ENCODE assay signal across 26 cellular contexts in the genomic region with DNA sequence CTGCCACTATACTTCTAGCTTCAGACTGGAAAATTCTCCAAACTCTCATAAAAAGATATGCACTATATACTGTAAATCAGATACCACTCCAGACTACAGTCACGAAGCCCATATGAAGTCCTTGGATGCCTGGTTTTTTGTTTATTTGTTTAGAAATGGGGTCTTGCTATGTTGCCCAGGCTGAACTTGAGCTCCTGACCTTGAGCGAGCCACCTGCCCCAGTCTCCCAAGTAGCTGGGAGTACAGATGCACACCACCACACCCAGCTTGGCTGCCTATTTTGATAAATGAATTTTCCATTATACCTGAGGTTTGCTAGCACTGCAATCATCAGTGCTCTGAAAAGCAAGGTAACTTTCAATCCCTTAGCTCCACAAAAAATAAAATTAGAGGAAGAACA. TPM values are rescaled to one million over a fixed set of nuclear protein-coding genes. Genes with fewer than 3 reads are reported as not detected.
DNase-seq lines count a peak whose midpoint lies in the region; ATAC-seq, FAIRE-seq and TF ChIP-seq lines count a peak whose summit lies in the region.
"Had no signal": no experiment of that assay in that cellular context is flagged by ENCODE, and none has a peak within 500 bp of the region (broad histone marks: within the 10 kb centered on the region; RNA-seq: fewer than 3 reads in every experiment).

No MANE protein-coding gene starts in this region.

- DNase-seq in activated CD4-positive, alpha-beta T cell treated with anti-CD3 and anti-CD28 coated beads, Interleukin-2, amount 10 ng/mL, durations not matched to agents 24 days and 14 days = peak; percentile 33
- DNase-seq in activated CD4-positive, alpha-beta T cell treated with anti-CD3 and anti-CD28 coated beads for 4 hours = no peak
- DNase-seq in A673 (ENCODE audit: low spot score) (no peak), K562 (ENCODE audit: extremely low read depth in 1 of 4, low spot score in 3 of 4) (no peak), NCI-H2081 treated with DMSO at 0.1 percent for 48 hours (lab: John Stamatoyannopoulos, UW) (no peak)
- DNase-seq: ACHN; BE2C; C1 segment of cervical spinal cord; CD4-positive, alpha-beta memory T cell; CD4-positive, CD25-positive, alpha-beta regulatory T cell; CD8-positive, alpha-beta memory T cell; COR-L47; DMS 273 treated with DMSO at 0.1 percent for 48 hours; DMS153; DMS53; DMS79; DND-41; EL; GDM1 had no signal

- H3K4me1 ChIP-seq in A673 (ENCODE audit: insufficient read depth, low read length, poor library complexity, severe bottlenecking) (no peaks in the 10 kb centered on the region), K562 (replicated peaks in 1 of 2; ENCODE audit: control insufficient read depth in 2 of 2, insufficient read depth in 2 of 2, low read length in 2 of 2) (no peaks in the 10 kb centered on the region)
- H3K4me1 ChIP-seq: A549, BE2C, BLaER1 had no signal

- no peaks in the 10 kb centered on the region for H3K9me3 Mint-ChIP-seq in activated CD4-positive, alpha-beta T cell treated with anti-CD3 and anti-CD28 coated beads, Interleukin-2, amount 10 ng/mL, durations not matched to agents 24 days and 14 days
- H3K9me3 Mint-ChIP-seq: CD14-positive monocyte; CD4-positive, alpha-beta memory T cell; CD4-positive, CD25-positive, alpha-beta regulatory T cell; CD8-positive, alpha-beta memory T cell had no signal

- intact Hi-C loops in activated CD4-positive, alpha-beta T cell treated with anti-CD3 and anti-CD28 coated beads, Interleukin-2, amount 10 ng/mL, durations not matched to agents 24 days and 14 days (cut with micrococcal nuclease) = no loop called here
- intact Hi-C loops in A673 (cut with micrococcal nuclease; ENCODE audit: unreplicated experiment) = no loop called here
- intact Hi-C loops in K562 (cut with micrococcal nuclease) = no loop called here

- 85% methylated on average over 2 of the region's 2 CpGs for WGBS in K562 (ENCODE audit: insufficient coverage, low coverage, missing lambda C conversion rate)

- H3K27me3 Mint-ChIP-seq in activated CD4-positive, alpha-beta T cell treated with anti-CD3 and anti-CD28 coated beads, Interleukin-2, amount 10 ng/mL, durations not matched to agents 24 days and 14 days = no peaks in the 10 kb centered on the region
- H3K27me3 Mint-ChIP-seq: CD4-positive, alpha-beta memory T cell; CD8-positive, alpha-beta memory T cell had no signal

- no peak for TF ChIP-seq RAD21 in K562 (CRISPR knock-in tag; conservative IDR thresholded peaks at IDR 0.05 in 1 of 2, IDR thresholded peaks at IDR 0.05 in 1 of 2)

- H3K9me3 ChIP-seq in A673 (ENCODE audit: low read depth, low read length, poor library complexity, severe bottlenecking) (no peaks in the 10 kb centered on the region), K562 (replicated peaks; ENCODE audit: control insufficient read depth, insufficient read depth, low read depth, low read length) (no peaks in the 10 kb centered on the region)
- H3K9me3 ChIP-seq: A549, BE2C, BLaER1 had no signal

- H3K9ac ChIP-seq in K562 (ENCODE audit: insufficient read depth in 1 of 2, low read depth in 2 of 2, low read length in 2 of 2) = no peak overlapping the region
- H3K9ac ChIP-seq: BLaER1 had no signal

- no peaks in the 10 kb centered on the region for H3K9me1 ChIP-seq in K562 (ENCODE audit: control insufficient read depth, insufficient read depth, low read length)

- TF ChIP-seq CTCF in A673 (conservative IDR thresholded peaks at IDR 0.05; ENCODE audit: low read depth, low read length) (no peak), K562 (IDR thresholded peaks at IDR 0.05 in 2 of 3, conservative IDR thresholded peaks at IDR 0.05 in 1 of 3; ENCODE audit: insufficient read depth in 2 of 3, low read depth in 1 of 3, low read length in 3 of 3) (no peak)

- TF ChIP-seq POLR2A in K562 (conservative IDR thresholded peaks at IDR 0.05) = no peak

- no peak for ATAC-seq in K562
- ATAC-seq: A549, GM12878 had no signal

- no peak overlapping the region for H2AFZ ChIP-seq in K562 (ENCODE audit: low read depth, low read length)

- FAIRE-seq in K562 (lab: Jason Lieb, UNC) = no peak
- FAIRE-seq: A549, GM12878, GM12892, GM18507 had no signal

- no peak overlapping the region for H3K27ac Mint-ChIP-seq in activated CD4-positive, alpha-beta T cell treated with anti-CD3 and anti-CD28 coated beads, Interleukin-2, amount 10 ng/mL, durations not matched to agents 24 days and 14 days
- H3K27ac Mint-ChIP-seq: CD14-positive monocyte; CD4-positive, alpha-beta memory T cell; CD4-positive, CD25-positive, alpha-beta regulatory T cell; CD8-positive, alpha-beta memory T cell had no signal

- in situ Hi-C loops in K562 (cut with MboI) = no loop called here

- H3K36me3 Mint-ChIP-seq in activated CD4-positive, alpha-beta T cell treated with anti-CD3 and anti-CD28 coated beads, Interleukin-2, amount 10 ng/mL, durations not matched to agents 24 days and 14 days (ENCODE audit: low read depth) = peaks cover 8% of the 10 kb centered on the region
- H3K36me3 Mint-ChIP-seq: CD4-positive, CD25-positive, alpha-beta regulatory T cell had no signal

- H3K4me3 ChIP-seq in A673 (ENCODE audit: low read depth, low read length, poor library complexity, severe bottlenecking) = no peak overlapping the region
- H3K4me3 ChIP-seq in K562 = no peak overlapping the region
- H3K4me3 ChIP-seq: A549, BLaER1, GM12878 had no signal

- no peaks in the 10 kb centered on the region; the same call in 2 of the 3 replicates for H3K79me2 ChIP-seq in K562 (ENCODE audit: control insufficient read depth, insufficient read depth, low read length)

- H4K20me1 ChIP-seq in K562 (replicated peaks; ENCODE audit: control insufficient read depth, insufficient read depth, low read length) = no peaks in the 10 kb centered on the region
- H4K20me1 ChIP-seq: BLaER1 had no signal

- TF ChIP-seq EP300 in K562 (IDR thresholded peaks at IDR 0.05; ENCODE audit: low read length) = no peak

- no peak overlapping the region for H3K4me2 ChIP-seq in K562 (ENCODE audit: insufficient read depth, low read length)
- H3K4me2 ChIP-seq: A549, BLaER1 had no signal

- H3K36me3 ChIP-seq in A673 (ENCODE audit: insufficient read depth, low read length, poor library complexity, severe bottlenecking) = no peaks in the 10 kb centered on the region
- peaks cover 21% of the 10 kb centered on the region; the same call in 2 of the 3 replicates for H3K36me3 ChIP-seq in K562 (ENCODE audit: control insufficient read depth, insufficient read depth, low read length)
- H3K36me3 ChIP-seq: BE2C had no signal

- H3K27me3 ChIP-seq in A673 (replicated peaks; ENCODE audit: insufficient read depth, low read depth, low read length, poor library complexity) = no peaks in the 10 kb centered on the region
- H3K27me3 ChIP-seq in K562 (ENCODE audit: control insufficient read depth in 2 of 2, insufficient read depth in 2 of 2, low read length in 2 of 2) = no peaks in the 10 kb centered on the region
- H3K27me3 ChIP-seq: BE2C, BLaER1 had no signal

- H3K4me3 Mint-ChIP-seq in activated CD4-positive, alpha-beta T cell treated with anti-CD3 and anti-CD28 coated beads, Interleukin-2, amount 10 ng/mL, durations not matched to agents 24 days and 14 days = no peak overlapping the region
- H3K4me3 Mint-ChIP-seq: CD14-positive monocyte; CD4-positive, alpha-beta memory T cell; CD4-positive, CD25-positive, alpha-beta regulatory T cell; CD8-positive, alpha-beta memory T cell had no signal

- H3K4me1 Mint-ChIP-seq in activated CD4-positive, alpha-beta T cell treated with anti-CD3 and anti-CD28 coated beads, Interleukin-2, amount 10 ng/mL, durations not matched to agents 24 days and 14 days = no peaks in the 10 kb centered on the region
- H3K4me1 Mint-ChIP-seq: CD4-positive, alpha-beta memory T cell; CD4-positive, CD25-positive, alpha-beta regulatory T cell; CD8-positive, alpha-beta memory T cell had no signal

- CTCF ChIA-PET in A673 (lab: Charles Lee) = no interaction called here
- CTCF ChIA-PET in K562 (lab: Yijun Ruan, JAX; ENCODE audit: low intra/inter-chr PET ratio) = no interaction called here

- H3K27ac ChIP-seq in A673 (ENCODE audit: low read depth, low read length, poor library complexity, severe bottlenecking) = no peak overlapping the region
- H3K27ac ChIP-seq in K562 (ENCODE audit: extremely low read depth, low read depth, low read length) = no peak overlapping the region
- H3K27ac ChIP-seq: 22Rv1, A549, BLaER1 had no signal

- BruUV-seq in A673 (replicated peaks; lab: Mats Ljungman, UMichigan) (TSS peak; percentile 3), K562 (replicated peaks; lab: Mats Ljungman, UMichigan) (no TSS peak)

- POLR2A ChIA-PET in A673 (lab: Charles Lee; ENCODE audit: low non-redundant PET) (no interaction called here), K562 (lab: Yijun Ruan, JAX) (interaction anchor here (0.6 to 1.3 kb wide), 2 partner anchors 13 to 36 kb away, joined by 3 to 6 read pairs; no protein-coding TSS in a partner anchor)

TF ChIP-seq in K562, 482 proteins besides CTCF, POLR2A, EP300 and RAD21 (continues in another document):
- TF ChIP-seq XRCC3 (IDR thresholded peaks at IDR 0.05) (no peak), ARID1B (IDR thresholded peaks at IDR 0.05) (no peak), ZNF583 (CRISPR knock-in tag; IDR thresholded peaks at IDR 0.05) (no peak), HDAC2 (IDR thresholded peaks at IDR 0.05) (no peak)

RNA-seq across cellular contexts. Expression of a gene that starts 53.1 kb away (rescaled TPM):
- total RNA-seq in activated CD4-positive, alpha-beta T cell treated with anti-CD3 and anti-CD28 coated beads, Interleukin-2, amount 10 ng/mL, durations not matched to agents 24 days and 14 days = 30.1 and 30.5 TPM in 2 replicates
- total RNA-seq in A673 (2021) (42.4 and 46.1 TPM in 2 replicates), K562 (2014; rRNA removed) (29.7 TPM in 2 replicates), K562 (2014; rRNA removed; fragmentation: Illumina TruSeq; extraction: Trizol) (58.7 and 71.2 TPM in 2 replicates), K562 (2015; rRNA removed; fragmentation: Illumina TruSeq; extraction: Trizol) (47.5 and 51.3 TPM in 2 replicates), K562 (2021) (43.4 and 43.5 TPM in 2 replicates)
- total RNA-seq in K562 (2011; cell fraction: chromatin; rRNA removed; ENCODE audit: low replicate concordance) = 57.5 and 146 TPM in 2 replicates
- 30.2 and 35.3 TPM in 2 replicates for total RNA-seq in K562 (2011; cell fraction: nucleolus; rRNA removed)
- 66.7 and 117 TPM in 2 replicates for total RNA-seq in K562 (2011; cell fraction: nucleoplasm; rRNA removed)
- polyA plus RNA-seq in K562 (2011; rRNA removed) (48.7 and 54.3 TPM in 2 replicates), K562 (2014; fragmentation: Illumina TruSeq; extraction: Trizol) (37.9 and 41.6 TPM in 2 replicates), K562 (2014; fragmentation: Nextera tagmentation; extraction: Ambion mirVana) (10 to 100 TPM in 1 of 2 experiments, 1 to 10 TPM in 1; 9.4 to 18.0 TPM), K562 (2014; rRNA removed) (29.1 and 30.3 TPM in 2 replicates)
- polyA plus RNA-seq in K562 (2011; cell fraction: cytosol; rRNA removed) = 22.0 and 25.1 TPM in 2 replicates
- 34.1 and 37.9 TPM in 2 replicates for polyA plus RNA-seq in K562 (2011; cell fraction: nucleus; rRNA removed)
- 25.8 and 27.5 TPM in 2 replicates for polyA plus RNA-seq in K562 (2012)
- 80.9 and 88.5 TPM in 2 replicates for polyA minus RNA-seq in K562 (2011; rRNA and poly(A)+ RNA removed)
- polyA minus RNA-seq in K562 (2011; cell fraction: cytosol; rRNA and poly(A)+ RNA removed) = 32.9 and 33.7 TPM in 2 replicates
- 28.0 and 46.7 TPM in 2 replicates for polyA minus RNA-seq in K562 (2011; cell fraction: nucleus; rRNA and poly(A)+ RNA removed)
